11 cellular contexts compared by ENCODE assay signal in genomic region chr4:37981844-37982720, GRCh38. TPM values are rescaled to one million over a fixed set of nuclear protein-coding genes. Genes with fewer than 3 reads are reported as not detected.
DNase-seq lines count a peak whose midpoint lies in the region; ATAC-seq, FAIRE-seq and TF ChIP-seq lines count a peak whose summit lies in the region.
"Had no signal": no experiment of that assay in that cellular context is flagged by ENCODE, and none has a peak within 500 bp of the region (broad histone marks: within the 10 kb centered on the region; RNA-seq: fewer than 3 reads in every experiment).

No MANE protein-coding gene starts in this region.

- intact Hi-C loops in CD14-positive monocyte (cut with micrococcal nuclease) (no loop called here), breast epithelium (cut with DNase I; ENCODE audit: low total_unique reads) (no loop called here)

- no peaks in the 10 kb centered on the region for H3K9me3 ChIP-seq in breast epithelium

- peaks cover 5 to 15% of the 10 kb centered on the region in 2 donors for H3K36me3 Mint-ChIP-seq in CD14-positive monocyte
- H3K36me3 Mint-ChIP-seq: natural killer cell had no signal

- H3K4me3 ChIP-seq in fibroblast of villous mesenchyme (ENCODE audit: low read depth, low read length) (no peak overlapping the region), breast epithelium (no peak overlapping the region)

- H3K9me3 Mint-ChIP-seq in CD14-positive monocyte, result no peaks in the 10 kb centered on the region
- H3K9me3 Mint-ChIP-seq: activated CD4-positive, alpha-beta memory T cell treated with anti-CD3 and anti-CD28 coated beads, Interleukin-2, amount 10 ng/mL, durations not matched to agents 7 days and 5 days; natural killer cell had no signal

- TF ChIP-seq CTCF in CD14-positive monocyte (IDR thresholded peaks at IDR 0.05) (no peak), fibroblast of villous mesenchyme (IDR thresholded peaks at IDR 0.05; ENCODE audit: insufficient read depth, low read depth, low read length) (no peak), breast epithelium (IDR thresholded peaks at IDR 0.05) (no peak)

- FAIRE-seq in frontal cortex (lab: Jason Lieb, UNC), result no peak

- no peaks in the 10 kb centered on the region for H3K4me1 ChIP-seq in breast epithelium

- H3K27ac Mint-ChIP-seq in CD14-positive monocyte, result peak overlapping the region in 5 of 7 donors; percentile 33 to 77 (median 56)
- H3K27ac Mint-ChIP-seq: activated CD4-positive, alpha-beta memory T cell treated with anti-CD3 and anti-CD28 coated beads, Interleukin-2, amount 10 ng/mL, durations not matched to agents 7 days and 5 days; natural killer cell had no signal

- DNase-seq in CD14-positive monocyte (ENCODE audit: low spot score) (no peak), M059J (ENCODE audit: low read depth) (peak; percentile 77), fibroblast of villous mesenchyme (ENCODE audit: low read depth) (peak; percentile 46), renal cortical epithelial cell (ENCODE audit: low read depth) (peak; percentile 72), GOT3 (lab: John Stamatoyannopoulos, UW) (no peak), frontal cortex (ENCODE audit: low spot score in 2 of 2) (no peak), breast epithelium (ENCODE audit: low spot score in 2 of 2) (no peak)
- DNase-seq: activated CD4-positive, alpha-beta memory T cell treated with anti-CD3 and anti-CD28 coated beads, Interleukin-2, amount 10 ng/mL, durations not matched to agents 7 days and 5 days; natural killer cell had no signal

- no peak for ATAC-seq in HG02759 (IDR thresholded peaks at IDR 0.05; ENCODE audit: unreplicated experiment)
- ATAC-seq: natural killer cell had no signal

- H3K27me3 Mint-ChIP-seq in CD14-positive monocyte (ENCODE audit: low read depth in 3 of 3), result no peaks in the 10 kb centered on the region
- H3K27me3 Mint-ChIP-seq: activated CD4-positive, alpha-beta memory T cell treated with anti-CD3 and anti-CD28 coated beads, Interleukin-2, amount 10 ng/mL, durations not matched to agents 7 days and 5 days had no signal

- H3K4me3 Mint-ChIP-seq in CD14-positive monocyte, result no peak overlapping the region
- H3K4me3 Mint-ChIP-seq: activated CD4-positive, alpha-beta memory T cell treated with anti-CD3 and anti-CD28 coated beads, Interleukin-2, amount 10 ng/mL, durations not matched to agents 7 days and 5 days; natural killer cell had no signal

- H3K27ac ChIP-seq in breast epithelium, result no peak overlapping the region
- H3K27ac ChIP-seq: foreskin keratinocyte had no signal

- H3K27me3 ChIP-seq in breast epithelium, result no peaks in the 10 kb centered on the region
- H3K27me3 ChIP-seq: foreskin keratinocyte had no signal

- H3K36me3 ChIP-seq in breast epithelium, result no peaks in the 10 kb centered on the region

- TF ChIP-seq POLR2A in breast epithelium (IDR thresholded peaks at IDR 0.05), result no peak

- H3K4me1 Mint-ChIP-seq in CD14-positive monocyte, result peaks cover 69% of the 10 kb centered on the region

RNA-seq across cellular contexts. Expression of gene PTTG2, which starts 21.9 kb away (rescaled TPM):
- polyA plus RNA-seq in CD14-positive monocyte, result not detected
- not detected in 2 replicates for total RNA-seq in M059J (2014; rRNA removed; shearing (Covaris generic))
- total RNA-seq in fibroblast of villous mesenchyme (0.43 and 0.64 TPM in 2 replicates), renal cortical epithelial cell (not detected in 2 replicates), frontal cortex (not detected), breast epithelium (1 to 10 TPM in 1 of 3 donors, not detected in 2; 1.3 TPM)
- total RNA-seq: foreskin keratinocyte had no signal
- polyA plus RNA-seq: foreskin keratinocyte had no signal

Comparison
In these comparisons a context has a peak if more than half of its experiments do, and no peak if none do; other contexts are left out.
1. DNase-seq: peak in M059J (single experiment), fibroblast of villous mesenchyme (single experiment) and renal cortical epithelial cell (single experiment); none in CD14-positive monocyte (single experiment), GOT3 (single experiment), frontal cortex (0 of 2) and breast epithelium (0 of 2).